Comparison of ENCODE assay signal across 20 cellular contexts in genomic region chr12:45583011-45583657, GRCh38.
DNase-seq lines count a peak whose midpoint lies in the region; ATAC-seq and TF ChIP-seq lines count a peak whose summit lies in the region.
"Had no signal": no experiment of that assay in that cellular context is flagged by ENCODE, and none has a peak within 500 bp of the region (broad histone marks: within the 10 kb centered on the region; RNA-seq: fewer than 3 reads in every experiment).

No MANE protein-coding gene starts in this region.

- no peaks in the 10 kb centered on the region for H3K79me2 ChIP-seq in hepatocyte

- intact Hi-C loops in activated CD8-positive, alpha-beta T cell treated with anti-CD3 and anti-CD28 coated beads for 36 hours (cut with micrococcal nuclease): no loop called here

- no peak overlapping the region for H3K27ac Mint-ChIP-seq in activated CD8-positive, alpha-beta T cell treated with anti-CD3 and anti-CD28 coated beads for 36 hours
- H3K27ac Mint-ChIP-seq: activated CD8-positive, alpha-beta T cell treated with anti-CD3 and anti-CD28 coated beads, Interleukin-2, amount 10 ng/mL, durations not matched to agents 7 days and 5 days; activated naive CD8-positive, alpha-beta T cell treated with anti-CD3 and anti-CD28 coated beads, Interleukin-2, amount 50 U/mL, for 24 hours; activated T-helper 1 cell treated with anti-CD3 and anti-CD28 coated beads, Interleukin-12 subunit alpha, Interleukin-12 subunit beta, Interleukin-2, Interleukin-4 antibody, amounts not matched to agents 30 ng/mL and 10 ng/mL and 1 ng/mL, durations not matched to agents 14 hours and 24 hours and 36 hours; CD14-positive monocyte had no signal

- POLR2A ChIA-PET in activated CD8-positive, alpha-beta T cell treated with anti-CD3 and anti-CD28 coated beads for 36 hours (lab: Charles Lee): interaction anchor here (0.7 kb wide), 1 partner anchor 1243 kb away, joined by 4 read pairs; no protein-coding TSS in a partner anchor

- no peak overlapping the region for H3K4me3 Mint-ChIP-seq in activated CD8-positive, alpha-beta T cell treated with anti-CD3 and anti-CD28 coated beads for 36 hours
- H3K4me3 Mint-ChIP-seq: activated CD8-positive, alpha-beta T cell treated with anti-CD3 and anti-CD28 coated beads, Interleukin-2, amount 10 ng/mL, durations not matched to agents 7 days and 5 days; activated naive CD8-positive, alpha-beta T cell treated with anti-CD3 and anti-CD28 coated beads, Interleukin-2, amount 50 U/mL, for 24 hours; activated T-helper 1 cell treated with anti-CD3 and anti-CD28 coated beads, Interleukin-12 subunit alpha, Interleukin-12 subunit beta, Interleukin-2, Interleukin-4 antibody, amounts not matched to agents 30 ng/mL and 10 ng/mL and 1 ng/mL, durations not matched to agents 14 hours and 24 hours and 36 hours; CD14-positive monocyte had no signal

- no peaks in the 10 kb centered on the region for H3K9me3 Mint-ChIP-seq in activated CD8-positive, alpha-beta T cell treated with anti-CD3 and anti-CD28 coated beads for 36 hours

- H3K4me1 ChIP-seq in hepatocyte (ENCODE audit: insufficient read depth): peaks cover 9% of the 10 kb centered on the region
- H3K4me1 ChIP-seq: gastroesophageal sphincter, upper lobe of right lung had no signal

- no peak for TF ChIP-seq CTCF in hepatocyte (IDR thresholded peaks at IDR 0.05; ENCODE audit: poor library complexity)
- TF ChIP-seq CTCF in activated CD8-positive, alpha-beta T cell treated with anti-CD3 and anti-CD28 coated beads for 36 hours (IDR thresholded peaks at IDR 0.05): no peak

- H3K4me3 ChIP-seq in hepatocyte (no peak overlapping the region), skeletal muscle cell (ENCODE audit: low read depth, low read length) (no peak overlapping the region)
- H3K4me3 ChIP-seq: gastroesophageal sphincter, upper lobe of right lung had no signal

- no peaks in the 10 kb centered on the region for H3K36me3 ChIP-seq in hepatocyte (replicated peaks; ENCODE audit: insufficient read depth, low read depth)
- H3K36me3 ChIP-seq: gastroesophageal sphincter, upper lobe of right lung, WERI-Rb-1 had no signal

- WGBS in hepatocyte (ENCODE audit: low lambda C conversion rate, missing lambda C conversion rate): 22% methylated on average over 8 of the region's 8 CpGs

- no peak overlapping the region for H2AFZ ChIP-seq in hepatocyte

- no peaks in the 10 kb centered on the region for H4K20me1 ChIP-seq in hepatocyte (ENCODE audit: insufficient read depth, poor library complexity, severe bottlenecking)

- ATAC-seq in activated CD8-positive, alpha-beta T cell treated with anti-CD3 and anti-CD28 coated beads for 36 hours: no peak
- ATAC-seq: activated CD8-positive, alpha-beta T cell treated with anti-CD3 and anti-CD28 coated beads, Interleukin-2, amount 10 ng/mL, durations not matched to agents 7 days and 5 days; activated naive CD8-positive, alpha-beta T cell treated with anti-CD3 and anti-CD28 coated beads, Interleukin-2, amount 50 U/mL, for 24 hours; gastroesophageal sphincter; upper lobe of right lung had no signal

- H3K4me2 ChIP-seq in hepatocyte: peak overlapping the region; percentile 57

- no peaks in the 10 kb centered on the region for H3K27me3 ChIP-seq in hepatocyte
- H3K27me3 ChIP-seq: gastroesophageal sphincter, upper lobe of right lung had no signal

- H3K9me2 ChIP-seq in hepatocyte (replicated peaks; ENCODE audit: insufficient read depth): no peaks in the 10 kb centered on the region

- H3K4me1 Mint-ChIP-seq in activated CD8-positive, alpha-beta T cell treated with anti-CD3 and anti-CD28 coated beads for 36 hours (ENCODE audit: low read depth): peaks cover 3% of the 10 kb centered on the region

- no peaks in the 10 kb centered on the region for H3K36me3 Mint-ChIP-seq in activated CD8-positive, alpha-beta T cell treated with anti-CD3 and anti-CD28 coated beads for 36 hours (ENCODE audit: low read depth)
- H3K36me3 Mint-ChIP-seq: CD14-positive monocyte had no signal

- peak overlapping the region; percentile 11 for H3K27ac ChIP-seq in hepatocyte
- H3K27ac ChIP-seq: 22Rv1, gastroesophageal sphincter, upper lobe of right lung, WERI-Rb-1 had no signal

- CTCF ChIA-PET in activated CD8-positive, alpha-beta T cell treated with anti-CD3 and anti-CD28 coated beads for 36 hours (lab: Charles Lee): interaction anchor here (1.1 kb wide), 1 partner anchor 25 kb away, joined by 3 read pairs; no protein-coding TSS in a partner anchor

- no peaks in the 10 kb centered on the region for H3K9me3 ChIP-seq in hepatocyte (ENCODE audit: low read depth)
- H3K9me3 ChIP-seq: gastroesophageal sphincter, upper lobe of right lung had no signal

- H3K27me3 Mint-ChIP-seq in activated CD8-positive, alpha-beta T cell treated with anti-CD3 and anti-CD28 coated beads for 36 hours: peaks cover 2% of the 10 kb centered on the region

- peak; percentile 11 for DNase-seq in DMS 273 (lab: John Stamatoyannopoulos, UW; ENCODE audit: unreplicated experiment)
- DNase-seq in DMS 273 treated with DMSO at 0.1 percent for 48 hours (lab: John Stamatoyannopoulos, UW): no peak
- DNase-seq in amniotic epithelial cell (ENCODE audit: low read depth): peak; percentile 97
- DNase-seq in hepatocyte (ENCODE audit: low spot score): peak; percentile 61
- DNase-seq in skeletal muscle cell (ENCODE audit: low read depth): peak; percentile 10
- DNase-seq in NOMO-1 (lab: John Stamatoyannopoulos, UW; ENCODE audit: unreplicated experiment in 2 of 2): no peak
- no peak for DNase-seq in activated CD8-positive, alpha-beta T cell treated with anti-CD3 and anti-CD28 coated beads for 36 hours
- DNase-seq in cortex of kidney (lab: John Stamatoyannopoulos, UW): no peak
- DNase-seq: activated CD8-positive, alpha-beta T cell treated with anti-CD3 and anti-CD28 coated beads, Interleukin-2, amount 10 ng/mL, durations not matched to agents 7 days and 5 days; activated naive CD8-positive, alpha-beta T cell treated with anti-CD3 and anti-CD28 coated beads, Interleukin-2, amount 50 U/mL, for 24 hours; MM.1S; NCI-H526 treated with DMSO at 0.1 percent for 48 hours; occipital lobe; stimulated activated naive CD4-positive, alpha-beta T cell; upper lobe of right lung; WERI-Rb-1 had no signal

Comparison
In these comparisons a context has a peak if more than half of its experiments do, and no peak if none do; other contexts are left out.
1. DNase-seq: peak in DMS 273 (single experiment), amniotic epithelial cell (single experiment), hepatocyte (single experiment) and skeletal muscle cell (single experiment); none in DMS 273 treated with DMSO at 0.1 percent for 48 hours (single experiment), NOMO-1 (0 of 2), activated CD8-positive, alpha-beta T cell treated with anti-CD3 and anti-CD28 coated beads for 36 hours (single experiment) and cortex of kidney (single experiment).